ENCODE assay signal across 17 cellular contexts in the genomic region with DNA sequence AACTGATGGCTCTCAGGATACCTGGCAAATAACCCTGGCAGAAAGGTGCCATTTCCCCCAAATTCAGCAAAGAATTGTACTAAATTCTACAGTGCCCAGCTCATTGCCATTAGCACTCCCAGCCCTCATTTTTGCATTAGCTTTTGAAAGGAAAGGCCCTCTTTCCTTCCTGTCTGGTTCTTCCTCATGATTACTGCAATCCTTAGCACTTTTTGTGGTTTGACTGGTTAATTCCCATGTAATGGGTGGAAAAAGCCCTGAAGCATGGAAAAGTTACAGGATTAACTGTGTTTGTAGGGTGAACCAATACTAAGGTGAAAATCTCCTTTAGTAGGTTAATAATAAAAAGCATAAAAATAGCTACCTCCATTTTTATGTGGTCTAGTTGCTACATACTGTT.
"Had no signal": no experiment of that assay in that cellular context is flagged by ENCODE, and none has a peak within 500 bp of the region (broad histone marks: within the 10 kb centered on the region; RNA-seq: fewer than 3 reads in every experiment).

No MANE protein-coding gene starts in this region.

- H3K27ac ChIP-seq: colonic mucosa, epithelial cell of prostate, left ventricle myocardium inferior, pancreas, sigmoid colon, upper lobe of right lung had no signal

- H3K36me3 ChIP-seq: colonic mucosa, left ventricle myocardium inferior, pancreas, sigmoid colon, thoracic aorta, upper lobe of right lung had no signal

- H3K9me3 ChIP-seq: colonic mucosa, upper lobe of right lung had no signal

- H3K4me1 ChIP-seq: colonic mucosa, left ventricle myocardium inferior, upper lobe of right lung had no signal

- ATAC-seq: activated CD4-positive, CD25-positive, alpha-beta regulatory T cell treated with anti-CD3 and anti-CD28 coated beads, Interleukin-2, amount 50 U/mL, for 24 hours; activated T-cell treated with anti-CD3 and anti-CD28 coated beads, Interleukin-2, amount 50 U/mL, for 4 hours; naive thymus-derived CD8-positive, alpha-beta T cell; stimulated activated naive B cell treated with anti-CD40 and anti-IgM and Interleukin-4, amounts not matched to agents 10 μg/mL and 1 μg/mL and 100 μg/mL, for 72 hours; upper lobe of right lung had no signal

- H3K27me3 ChIP-seq: colonic mucosa, pancreas, sigmoid colon, upper lobe of right lung had no signal

- H3K4me3 ChIP-seq: colonic mucosa, left ventricle myocardium inferior, pancreas, sigmoid colon, thoracic aorta, upper lobe of right lung had no signal

- DNase-seq: activated CD4-positive, alpha-beta T cell treated with anti-CD3 and anti-CD28 coated beads, Interleukin-2, amount 50 U/mL, for 1 hour; activated CD8-positive, alpha-beta memory T cell treated with anti-CD3 and anti-CD28 coated beads, Interleukin-2, amount 50 U/mL, for 4 hours; activated naive CD4-positive, alpha-beta T cell treated with anti-CD3 and anti-CD28 coated beads for 36 hours; activated T-cell treated with anti-CD3 and anti-CD28 coated beads, Interleukin-2, amount 50 U/mL, for 4 hours; colonic mucosa; endodermal cell; foreskin melanocyte; left ventricle myocardium inferior; naive thymus-derived CD8-positive, alpha-beta T cell; pancreas; sigmoid colon; stimulated activated naive B cell treated with anti-CD40 and anti-IgM and Interleukin-4, amounts not matched to agents 10 μg/mL and 1 μg/mL and 100 μg/mL, for 72 hours; T1000; upper lobe of right lung had no signal
